In genomic region chr14:72753879-72754400, GRCh38 we compare ENCODE assay signal across 26 cellular contexts.
"Had no signal": no experiment of that assay in that cellular context is flagged by ENCODE, and none has a peak within 500 bp of the region (broad histone marks: within the 10 kb centered on the region; RNA-seq: fewer than 3 reads in every experiment).

No MANE protein-coding gene starts in this region.

- ATAC-seq: effector memory CD8-positive, alpha-beta T cell; naive thymus-derived CD4-positive, alpha-beta T cell; stimulated activated effector memory CD8-positive, alpha-beta T cell treated with anti-CD3 and anti-CD28 coated beads, Interleukin-12 subunit alpha, Interleukin-12 subunit beta, amount 100 ng/mL, for 72 hours had no signal

- H3K27ac ChIP-seq: cardiac muscle cell, coronary artery, neural progenitor cell, ovary, sigmoid colon, stomach, thyroid gland had no signal

- H3K4me3 Mint-ChIP-seq: central memory CD8-positive, alpha-beta T cell; effector memory CD8-positive, alpha-beta T cell; naive thymus-derived CD4-positive, alpha-beta T cell; nephron; neural progenitor cell; stimulated activated effector memory CD8-positive, alpha-beta T cell treated with anti-CD3 and anti-CD28 coated beads, Interleukin-12 subunit alpha, Interleukin-12 subunit beta, amount 100 ng/mL, for 72 hours; type B pancreatic cell had no signal

- FAIRE-seq: endometrium, frontal cortex, keratinocyte had no signal

- H3K4me1 Mint-ChIP-seq: central memory CD8-positive, alpha-beta T cell; naive thymus-derived CD4-positive, alpha-beta T cell; nephron; neural progenitor cell; stimulated activated effector memory CD8-positive, alpha-beta T cell treated with anti-CD3 and anti-CD28 coated beads, Interleukin-12 subunit alpha, Interleukin-12 subunit beta, amount 100 ng/mL, for 72 hours had no signal

- DNase-seq: dermis blood vessel endothelial cell; effector memory CD8-positive, alpha-beta T cell; erythroblast; mesenchymal stem cell; midbrain; naive thymus-derived CD4-positive, alpha-beta T cell; nucleus accumbens; ovary; posterior cingulate gyrus; retina; sigmoid colon; stimulated activated CD4-positive, alpha-beta T cell treated with anti-CD3 and anti-CD28 coated beads, Interleukin-2, amount 100 ng/mL, for 24 hours; stimulated activated CD4-positive, alpha-beta T cell treated with anti-CD3 and anti-CD28 coated beads, Interleukin-4, amount 100 ng/mL, for 24 hours; stimulated activated naive CD4-positive, alpha-beta T cell treated with Interleukin-2 at 50 U/mL for 16 hours; thyroid gland had no signal

- H3K36me3 ChIP-seq: neural progenitor cell, ovary, sigmoid colon, stomach, thyroid gland had no signal

- H3K27me3 ChIP-seq: cardiac muscle cell, neural progenitor cell, ovary, sigmoid colon, stomach, thyroid gland had no signal

- H3K9me3 ChIP-seq: ovary, thyroid gland had no signal

- H3K27ac Mint-ChIP-seq: effector memory CD8-positive, alpha-beta T cell; naive thymus-derived CD4-positive, alpha-beta T cell; nephron; neural progenitor cell; stimulated activated effector memory CD8-positive, alpha-beta T cell treated with anti-CD3 and anti-CD28 coated beads, Interleukin-12 subunit alpha, Interleukin-12 subunit beta, amount 100 ng/mL, for 72 hours; type B pancreatic cell had no signal

- H2AFZ ChIP-seq: neural progenitor cell had no signal

- H3K27me3 Mint-ChIP-seq: type B pancreatic cell had no signal

- H3K4me2 ChIP-seq: neural progenitor cell had no signal

- H3K9ac ChIP-seq: neural progenitor cell had no signal

- H3K36me3 Mint-ChIP-seq: stimulated activated effector memory CD8-positive, alpha-beta T cell treated with anti-CD3 and anti-CD28 coated beads, Interleukin-12 subunit alpha, Interleukin-12 subunit beta, amount 100 ng/mL, for 72 hours; type B pancreatic cell had no signal

- H3K4me1 ChIP-seq: neural progenitor cell, sigmoid colon, stomach, thyroid gland had no signal

- H3K4me3 ChIP-seq: cardiac muscle cell, coronary artery, neural progenitor cell, ovary, sigmoid colon, stomach, thyroid gland had no signal
